28 cellular contexts compared by ENCODE assay signal in the genomic region with DNA sequence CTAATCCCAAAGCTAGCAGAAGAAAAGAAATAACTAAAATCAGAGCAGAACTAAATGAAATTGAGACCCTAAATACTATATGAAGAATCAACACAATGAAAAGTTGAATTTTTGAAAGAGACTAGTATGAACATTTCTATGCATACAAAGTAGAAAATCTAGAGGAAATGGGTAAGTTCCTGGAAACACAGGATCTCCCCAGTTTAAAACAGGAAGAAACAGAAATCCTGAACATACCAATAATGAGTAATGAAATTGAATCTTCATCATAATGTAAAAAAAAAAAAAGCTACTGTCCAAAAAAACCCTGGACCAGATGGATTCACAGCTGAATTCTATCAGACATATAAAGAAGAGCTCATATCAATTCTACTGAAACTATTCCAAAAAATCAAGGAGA.
"Had no signal": no experiment of that assay in that cellular context is flagged by ENCODE, and none has a peak within 500 bp of the region (broad histone marks: within the 10 kb centered on the region; RNA-seq: fewer than 3 reads in every experiment).

No MANE protein-coding gene starts in this region.

- H3K27me3 ChIP-seq: neural progenitor cell, ovary, right lobe of liver, sigmoid colon, suprapubic skin, testis, tibial artery, transverse colon, upper lobe of right lung, uterus had no signal

- H3K4me1 Mint-ChIP-seq: naive thymus-derived CD4-positive, alpha-beta T cell; natural killer cell; nephron; stimulated activated effector memory CD8-positive, alpha-beta T cell treated with anti-CD3 and anti-CD28 coated beads, Interleukin-12 subunit alpha, Interleukin-12 subunit beta, amount 100 ng/mL, for 72 hours; stimulated activated naive CD8-positive, alpha-beta T cell treated with anti-CD3 and anti-CD28 coated beads, Interleukin-15, amount 100 ng/mL, for 72 hours had no signal

- DNase-seq: naive thymus-derived CD4-positive, alpha-beta T cell; natural killer cell; occipital lobe; ovary; right cardiac atrium; right lobe of liver; sigmoid colon; small intestine; stimulated activated CD4-positive, alpha-beta T cell treated with anti-CD3 and anti-CD28 coated beads, Interleukin-15, amount 100 ng/mL, for 24 hours; stimulated activated CD4-positive, alpha-beta T cell treated with anti-CD3 and anti-CD28 coated beads, Interleukin-2, amount 100 ng/mL, for 24 hours; stimulated activated CD4-positive, alpha-beta T cell treated with anti-CD3 and anti-CD28 coated beads, Interleukin-2, amount 100 ng/mL, for 48 hours; stimulated activated CD4-positive, alpha-beta T cell treated with anti-CD3 and anti-CD28 coated beads, Interleukin-4, amount 100 ng/mL, for 24 hours; stimulated activated naive B cell treated with anti-CD40 and anti-IgM and Interleukin-4, amounts not matched to agents 10 μg/mL and 1 μg/mL and 100 μg/mL, for 72 hours; stimulated activated naive CD4-positive, alpha-beta T cell treated with Interleukin-2 at 50 U/mL for 16 hours; stimulated activated naive CD8-positive, alpha-beta T cell treated with anti-CD3 and anti-CD28 coated beads, Interleukin-15, amount 100 ng/mL, for 72 hours; substantia nigra; testis; tibial artery; transverse colon; upper lobe of right lung; uterus had no signal

- H3K4me3 ChIP-seq: neural progenitor cell, ovary, prostate gland, right lobe of liver, sigmoid colon, suprapubic skin, testis, tibial artery, transverse colon, upper lobe of right lung, uterus had no signal

- H3K4me3 Mint-ChIP-seq: naive thymus-derived CD4-positive, alpha-beta T cell; natural killer cell; nephron; neural progenitor cell; stimulated activated effector memory CD8-positive, alpha-beta T cell treated with anti-CD3 and anti-CD28 coated beads, Interleukin-12 subunit alpha, Interleukin-12 subunit beta, amount 100 ng/mL, for 72 hours; stimulated activated naive B cell treated with anti-CD40 and anti-IgM and Interleukin-4, amounts not matched to agents 10 μg/mL and 1 μg/mL and 100 μg/mL, for 72 hours; stimulated activated naive CD8-positive, alpha-beta T cell treated with anti-CD3 and anti-CD28 coated beads, Interleukin-15, amount 100 ng/mL, for 72 hours; type B pancreatic cell had no signal

- H3K36me3 ChIP-seq: neural progenitor cell, ovary, prostate gland, right lobe of liver, sigmoid colon, suprapubic skin, tibial artery, transverse colon, upper lobe of right lung, uterus had no signal

- H3K27ac ChIP-seq: neural progenitor cell, ovary, parathyroid adenoma, prostate gland, right lobe of liver, sigmoid colon, suprapubic skin, testis, tibial artery, transverse colon, upper lobe of right lung, uterus had no signal

- H3K36me3 Mint-ChIP-seq: naive thymus-derived CD4-positive, alpha-beta T cell; natural killer cell; stimulated activated effector memory CD8-positive, alpha-beta T cell treated with anti-CD3 and anti-CD28 coated beads, Interleukin-12 subunit alpha, Interleukin-12 subunit beta, amount 100 ng/mL, for 72 hours; type B pancreatic cell had no signal

- H3K27ac Mint-ChIP-seq: naive thymus-derived CD4-positive, alpha-beta T cell; natural killer cell; nephron; neural progenitor cell; stimulated activated effector memory CD8-positive, alpha-beta T cell treated with anti-CD3 and anti-CD28 coated beads, Interleukin-12 subunit alpha, Interleukin-12 subunit beta, amount 100 ng/mL, for 72 hours; stimulated activated naive B cell treated with anti-CD40 and anti-IgM and Interleukin-4, amounts not matched to agents 10 μg/mL and 1 μg/mL and 100 μg/mL, for 72 hours; stimulated activated naive CD8-positive, alpha-beta T cell treated with anti-CD3 and anti-CD28 coated beads, Interleukin-15, amount 100 ng/mL, for 72 hours; type B pancreatic cell had no signal

- ATAC-seq: naive thymus-derived CD4-positive, alpha-beta T cell; natural killer cell; right cardiac atrium; stimulated activated effector memory CD8-positive, alpha-beta T cell treated with anti-CD3 and anti-CD28 coated beads, Interleukin-12 subunit alpha, Interleukin-12 subunit beta, amount 100 ng/mL, for 72 hours; stimulated activated naive B cell treated with anti-CD40 and anti-IgM and Interleukin-4, amounts not matched to agents 10 μg/mL and 1 μg/mL and 100 μg/mL, for 72 hours; stimulated activated naive CD8-positive, alpha-beta T cell treated with anti-CD3 and anti-CD28 coated beads, Interleukin-15, amount 100 ng/mL, for 72 hours; upper lobe of right lung had no signal

- H3K27me3 Mint-ChIP-seq: stimulated activated naive CD8-positive, alpha-beta T cell treated with anti-CD3 and anti-CD28 coated beads, Interleukin-15, amount 100 ng/mL, for 72 hours; type B pancreatic cell had no signal

- H3K9me3 ChIP-seq: ovary, prostate gland, right lobe of liver, suprapubic skin, testis, upper lobe of right lung had no signal
